9 cellular contexts compared by ENCODE assay signal in genomic region chr2:160582481-160583161, GRCh38.
DNase-seq lines count a peak whose midpoint lies in the region; ATAC-seq and TF ChIP-seq lines count a peak whose summit lies in the region.
"Had no signal": no experiment of that assay in that cellular context is flagged by ENCODE, and none has a peak within 500 bp of the region (broad histone marks: within the 10 kb centered on the region; RNA-seq: fewer than 3 reads in every experiment).

No MANE protein-coding gene starts in this region.

- H3K4me2 ChIP-seq in H9 (ENCODE audit: insufficient read depth, insufficient read length, low read length) = no peak overlapping the region

- no CpG with 5 or more reads among the region's 3 CpGs for WGBS in H9 (ENCODE audit: extremely low coverage, insufficient read length, low lambda C conversion rate)

- no peak overlapping the region for H3K4me3 Mint-ChIP-seq in H9
- no peak overlapping the region for H3K4me3 Mint-ChIP-seq in natural killer cell treated with Interleukin-12 subunit alpha and Interleukin-12 subunit beta and Interleukin-15 and Interleukin-18, amount 100 ng/mL, for 72 hours
- H3K4me3 Mint-ChIP-seq: activated CD4-positive, alpha-beta T cell treated with anti-CD3 and anti-CD28 coated beads, Interleukin-2, amount 10 ng/mL, durations not matched to agents 7 days and 5 days had no signal

- no peak overlapping the region for H2AFZ ChIP-seq in H9 (ENCODE audit: low read length)

- H2BK15ac ChIP-seq in H9 (ENCODE audit: low read depth, low read length) = no peak overlapping the region

- no peak overlapping the region for H4K8ac ChIP-seq in H9 (replicated peaks; ENCODE audit: insufficient read length, low read depth, low read length)

- DNase-seq in H9 (no peak), brain microvascular endothelial cell (peak; percentile 73), iPS-NIHi11 (ENCODE audit: low spot score) (peak; percentile 23), inferior parietal cortex (ENCODE audit: extremely low spot score) (no peak)
- DNase-seq in stimulated activated CD4-positive, alpha-beta T cell treated with anti-CD3 and anti-CD28 coated beads, Interleukin-12 subunit alpha, Interleukin-12 subunit beta, amount 100 ng/mL, for 4 hours = no peak
- no peak for DNase-seq in natural killer cell treated with Interleukin-12 subunit alpha and Interleukin-12 subunit beta and Interleukin-15 and Interleukin-18, amount 100 ng/mL, for 72 hours (ENCODE audit: low spot score)
- DNase-seq: activated CD4-positive, alpha-beta T cell treated with anti-CD3 and anti-CD28 coated beads, Interleukin-2, amount 10 ng/mL, durations not matched to agents 7 days and 5 days had no signal

- no peak overlapping the region for H2BK120ac ChIP-seq in H9 (ENCODE audit: low read depth, low read length, poor library complexity, severe bottlenecking)

- TF ChIP-seq CTCF in H9 (conservative IDR thresholded peaks at IDR 0.05) (no peak), brain microvascular endothelial cell (IDR thresholded peaks at IDR 0.05; ENCODE audit: low read depth, low read length, missing control alignments) (no peak)

- H3T11ph ChIP-seq in H9 (ENCODE audit: low read length) = no peak overlapping the region

- no peak overlapping the region for H3K4ac ChIP-seq in H9 (ENCODE audit: low read depth, low read length)

- no peak overlapping the region for H3K18ac ChIP-seq in H9 (ENCODE audit: insufficient read length, low read depth, low read length)

- H2BK5ac ChIP-seq in H9 (ENCODE audit: insufficient read length, low read length) = no peak overlapping the region

- H3K23ac ChIP-seq in H9 (ENCODE audit: insufficient read length, low read depth, low read length) = no peak overlapping the region

- no peaks in the 10 kb centered on the region for H3K79me2 ChIP-seq in H9 (ENCODE audit: insufficient read depth, low read length)

- H3K27ac ChIP-seq in H9 (ENCODE audit: insufficient read length, low read depth, low read length) (no peak overlapping the region), brain microvascular endothelial cell (peak overlapping the region; percentile 64), skeletal muscle tissue (ENCODE audit: low read depth, low read length) (peak overlapping the region; percentile 34)

- peaks cover 2% of the 10 kb centered on the region; the same call in 1 of the 2 replicates for H3K4me1 ChIP-seq in H9 (ENCODE audit: insufficient read depth, low read length)
- peaks cover 14 to 19% (median 15%) of the 10 kb centered on the region in 3 donors for H3K4me1 ChIP-seq in skeletal muscle tissue (ENCODE audit: control insufficient read depth in 3 of 3, insufficient read depth in 3 of 3, low read length in 3 of 3)

- no peaks in the 10 kb centered on the region for H3K36me3 Mint-ChIP-seq in H9 (ENCODE audit: insufficient read depth in 1 of 3, low read depth in 3 of 3)
- no peaks in the 10 kb centered on the region for H3K36me3 Mint-ChIP-seq in natural killer cell treated with Interleukin-12 subunit alpha and Interleukin-12 subunit beta and Interleukin-15 and Interleukin-18, amount 100 ng/mL, for 72 hours

- H2BK20ac ChIP-seq in H9 (ENCODE audit: low read depth, low read length, poor library complexity, severe bottlenecking) = no peak overlapping the region

- no peak overlapping the region for H4K5ac ChIP-seq in H9 (ENCODE audit: insufficient read length, low read depth, low read length)

- H3K4me3 ChIP-seq in brain microvascular endothelial cell (ENCODE audit: low read depth, low read length) (no peak overlapping the region), skeletal muscle tissue (ENCODE audit: low read length in 3 of 3) (peak overlapping the region in 1 of 3 donors; percentile 2)

- in situ Hi-C loops in brain microvascular endothelial cell (cut with HindIII; ENCODE audit: low pct_ligation_motif_present, low sequenced_read_pairs) = no loop called here

- no peaks in the 10 kb centered on the region; a peak in 1 of 5 replicates for H3K9me3 Mint-ChIP-seq in H9
- no peaks in the 10 kb centered on the region for H3K9me3 Mint-ChIP-seq in natural killer cell treated with Interleukin-12 subunit alpha and Interleukin-12 subunit beta and Interleukin-15 and Interleukin-18, amount 100 ng/mL, for 72 hours
- H3K9me3 Mint-ChIP-seq: activated CD4-positive, alpha-beta T cell treated with anti-CD3 and anti-CD28 coated beads, Interleukin-2, amount 10 ng/mL, durations not matched to agents 7 days and 5 days had no signal

- H3K27ac Mint-ChIP-seq in H9 = peak overlapping the region in 2 of 3 experiments; percentile 29 to 93; a peak in 4 of 7 replicates
- no peak overlapping the region for H3K27ac Mint-ChIP-seq in natural killer cell treated with Interleukin-12 subunit alpha and Interleukin-12 subunit beta and Interleukin-15 and Interleukin-18, amount 100 ng/mL, for 72 hours
- H3K27ac Mint-ChIP-seq: activated CD4-positive, alpha-beta T cell treated with anti-CD3 and anti-CD28 coated beads, Interleukin-2, amount 10 ng/mL, durations not matched to agents 7 days and 5 days had no signal

- no peak overlapping the region for H2BK12ac ChIP-seq in H9 (ENCODE audit: insufficient read length, low read depth, low read length)

- H3K27me3 Mint-ChIP-seq in H9 (ENCODE audit: low read depth) = no peaks in the 10 kb centered on the region; the same call in none of the 2 replicates
- peaks cover 0 to 7% of the 10 kb centered on the region in 2 donors for H3K27me3 Mint-ChIP-seq in natural killer cell treated with Interleukin-12 subunit alpha and Interleukin-12 subunit beta and Interleukin-15 and Interleukin-18, amount 100 ng/mL, for 72 hours
- H3K27me3 Mint-ChIP-seq: activated CD4-positive, alpha-beta T cell treated with anti-CD3 and anti-CD28 coated beads, Interleukin-2, amount 10 ng/mL, durations not matched to agents 7 days and 5 days had no signal

- H3K79me1 ChIP-seq in H9 (ENCODE audit: insufficient read depth, low read depth, low read length, poor library complexity, severe bottlenecking) = no peaks in the 10 kb centered on the region

- H4K91ac ChIP-seq in H9 (ENCODE audit: insufficient read length, low read depth, low read length) = no peak overlapping the region

- ATAC-seq in GM18511 (IDR thresholded peaks at IDR 0.05; ENCODE audit: unreplicated experiment) = no peak
- ATAC-seq in natural killer cell treated with Interleukin-12 subunit alpha and Interleukin-12 subunit beta and Interleukin-15 and Interleukin-18, amount 100 ng/mL, for 72 hours = no peak

- H2AK5ac ChIP-seq in H9 (ENCODE audit: insufficient read length, low read length) = no peak overlapping the region

- H3K9ac ChIP-seq in H9 (ENCODE audit: extremely low read depth, insufficient read length, low read length) (no peak overlapping the region), skeletal muscle tissue (ENCODE audit: low read depth in 1 of 3, low read length in 3 of 3) (peak overlapping the region in 1 of 3 donors; percentile 3)

- H3K23me2 ChIP-seq in H9 (ENCODE audit: insufficient read length, low read depth, low read length, poor library complexity, severe bottlenecking) = no peaks in the 10 kb centered on the region

- no peaks in the 10 kb centered on the region for H4K20me1 ChIP-seq in H9 (ENCODE audit: control insufficient read depth, insufficient read depth, insufficient read length)

- H3K4me1 Mint-ChIP-seq in H9 = peaks cover 47 to 56% of the 10 kb centered on the region in 2 experiments
- H3K4me1 Mint-ChIP-seq in natural killer cell treated with Interleukin-12 subunit alpha and Interleukin-12 subunit beta and Interleukin-15 and Interleukin-18, amount 100 ng/mL, for 72 hours (ENCODE audit: low read depth in 2 of 2) = peaks cover 0 to 4% of the 10 kb centered on the region in 2 donors

- H3K27me3 ChIP-seq in H9 (ENCODE audit: insufficient read depth, low read length) = no peaks in the 10 kb centered on the region
- no peaks in the 10 kb centered on the region for H3K27me3 ChIP-seq in brain microvascular endothelial cell (replicated peaks)
- H3K27me3 ChIP-seq in skeletal muscle tissue (ENCODE audit: control insufficient read depth in 3 of 3, insufficient read depth in 3 of 3, low read length in 3 of 3) = no peaks in the 10 kb centered on the region

- H3K56ac ChIP-seq in H9 (ENCODE audit: insufficient read length, low read depth, low read length) = no peak overlapping the region

- H3K14ac ChIP-seq in H9 (ENCODE audit: insufficient read depth, low read length) = no peak overlapping the region

- no peaks in the 10 kb centered on the region for H3K9me3 ChIP-seq in H9 (ENCODE audit: control insufficient read depth, low read depth, low read length)
- H3K9me3 ChIP-seq in skeletal muscle tissue (ENCODE audit: control insufficient read depth in 3 of 3, low read length in 3 of 3) = no peaks in the 10 kb centered on the region

- H3K36me3 ChIP-seq in brain microvascular endothelial cell (replicated peaks) (no peaks in the 10 kb centered on the region), skeletal muscle tissue (ENCODE audit: control insufficient read depth in 3 of 3, insufficient read depth in 3 of 3, low read length in 3 of 3) (no peaks in the 10 kb centered on the region)

Comparison
In these comparisons a context has a peak if more than half of its experiments do, and no peak if none do; other contexts are left out.
1. DNase-seq: peak in brain microvascular endothelial cell (single experiment) and iPS-NIHi11 (single experiment); none in H9 (single experiment), inferior parietal cortex (single experiment), stimulated activated CD4-positive, alpha-beta T cell treated with anti-CD3 and anti-CD28 coated beads, Interleukin-12 subunit alpha, Interleukin-12 subunit beta, amount 100 ng/mL, for 4 hours (single experiment) and natural killer cell treated with Interleukin-12 subunit alpha and Interleukin-12 subunit beta and Interleukin-15 and Interleukin-18, amount 100 ng/mL, for 72 hours (single experiment).
2. H3K27ac Mint-ChIP-seq: peak in H9 (2 of 3); none in natural killer cell treated with Interleukin-12 subunit alpha and Interleukin-12 subunit beta and Interleukin-15 and Interleukin-18, amount 100 ng/mL, for 72 hours (0 of 2).